ENCODE assay signal across 32 cellular contexts in genomic region chr15:56891852-56892251, GRCh38.
"Had no signal": no experiment of that assay in that cellular context is flagged by ENCODE, and none has a peak within 500 bp of the region (broad histone marks: within the 10 kb centered on the region; RNA-seq: fewer than 3 reads in every experiment).

No MANE protein-coding gene starts in this region.

- H3K27me3 ChIP-seq: Peyer's patch, SJSA1 had no signal

- H3K36me3 ChIP-seq: Peyer's patch, SJSA1 had no signal

- H3K9ac ChIP-seq: KMS-11, SK-N-SH had no signal

- ATAC-seq: activated CD4-positive, alpha-beta T cell treated with anti-CD3 and anti-CD28 coated beads for 36 hours; activated naive CD8-positive, alpha-beta T cell treated with anti-CD3 and anti-CD28 coated beads, Interleukin-2, amount 50 U/mL, for 24 hours; PC-3 had no signal

- H3K4me3 ChIP-seq: Peyer's patch, SJSA1 had no signal

- DNase-seq: activated CD4-positive, alpha-beta T cell treated with anti-CD3 and anti-CD28 coated beads for 36 hours; activated CD4-positive, alpha-beta T cell treated with anti-CD3 and anti-CD28 coated beads, Interleukin-2, amount 10 ng/mL, durations not matched to agents 7 days and 5 days; activated CD4-positive, alpha-beta T cell treated with anti-CD3 and anti-CD28 coated beads, Interleukin-2, amount 50 U/mL, for 48 hours; activated CD8-positive, alpha-beta memory T cell treated with anti-CD3 and anti-CD28 coated beads, Interleukin-2, amount 50 U/mL, for 4 hours; activated effector memory CD4-positive, alpha-beta T cell treated with Interleukin-2 at 50 U/mL for 16 hours; activated naive CD4-positive, alpha-beta T cell treated with anti-CD3 and anti-CD28 coated beads, Interleukin-2, amount 10 ng/mL, durations not matched to agents 7 days and 5 days; activated naive CD8-positive, alpha-beta T cell treated with anti-CD3 and anti-CD28 coated beads, Interleukin-2, amount 50 U/mL, for 24 hours; activated T-cell treated with anti-CD3 and anti-CD28 coated beads, Interleukin-2, amount 50 U/mL, for 48 hours; anterior cingulate cortex; cerebellar nuclear complex; MM.1S; MV-4-11; NCI-H1092; NCI-H1436 treated with DMSO at 0.1 percent for 48 hours; NCI-H187; NCI-H2029 treated with DMSO at 0.1 percent for 48 hours; NCI-H2107; NCI-H226; NCI-H446 treated with DMSO at 0.1 percent for 48 hours; NCI-H524; NCI-H748 treated with DMSO at 0.1 percent for 48 hours; NK-92 treated with Interleukin-12 subunit alpha and Interleukin-12 subunit beta, amount 100 ng/mL, for 24 hours; PC-3; Peyer's patch; RPMI8226; SHP77 treated with DMSO at 0.1 percent for 48 hours; SK-N-SH had no signal

- H3K27me3 Mint-ChIP-seq: activated CD4-positive, alpha-beta T cell treated with anti-CD3 and anti-CD28 coated beads for 36 hours; activated CD4-positive, alpha-beta T cell treated with anti-CD3 and anti-CD28 coated beads, Interleukin-2, amount 10 ng/mL, durations not matched to agents 7 days and 5 days; activated naive CD8-positive, alpha-beta T cell; activated naive CD8-positive, alpha-beta T cell treated with anti-CD3 and anti-CD28 coated beads, Interleukin-2, amount 50 U/mL, for 24 hours had no signal

- H3K9me3 ChIP-seq: Peyer's patch, SJSA1, SK-N-SH had no signal

- H3K4me2 ChIP-seq: KMS-11, SK-N-SH had no signal

- H3K9me3 Mint-ChIP-seq: activated CD4-positive, alpha-beta T cell treated with anti-CD3 and anti-CD28 coated beads, Interleukin-2, amount 10 ng/mL, durations not matched to agents 7 days and 5 days; activated naive CD4-positive, alpha-beta T cell treated with anti-CD3 and anti-CD28 coated beads, Interleukin-2, amount 10 ng/mL, durations not matched to agents 7 days and 5 days; activated naive CD8-positive, alpha-beta T cell treated with anti-CD3 and anti-CD28 coated beads, Interleukin-2, amount 50 U/mL, for 24 hours; T-helper 1 cell treated with Interleukin-12 subunit alpha and Interleukin-12 subunit beta and Interleukin-4 antibody, amounts not matched to agents 30 μg/mL and 1 μg/mL, for 36 hours; T-helper 2 cell treated with Interferon-gamma antibody and Interleukin-4, amounts not matched to agents 5 μg/mL and 100 μg/mL, for 36 hours had no signal

- H3K27ac ChIP-seq: KMS-11, Peyer's patch, SJSA1 had no signal

- H3K27ac Mint-ChIP-seq: activated CD4-positive, alpha-beta T cell treated with anti-CD3 and anti-CD28 coated beads for 36 hours; activated CD4-positive, alpha-beta T cell treated with anti-CD3 and anti-CD28 coated beads, Interleukin-2, amount 10 ng/mL, durations not matched to agents 7 days and 5 days; activated naive CD4-positive, alpha-beta T cell treated with anti-CD3 and anti-CD28 coated beads, Interleukin-2, amount 10 ng/mL, durations not matched to agents 7 days and 5 days; activated naive CD8-positive, alpha-beta T cell; activated naive CD8-positive, alpha-beta T cell treated with anti-CD3 and anti-CD28 coated beads, Interleukin-2, amount 50 U/mL, for 24 hours; T-helper 1 cell treated with Interleukin-12 subunit alpha and Interleukin-12 subunit beta and Interleukin-4 antibody, amounts not matched to agents 30 μg/mL and 1 μg/mL, for 36 hours; T-helper 2 cell treated with Interferon-gamma antibody and Interleukin-4, amounts not matched to agents 5 μg/mL and 100 μg/mL, for 36 hours had no signal

- H3K4me3 Mint-ChIP-seq: activated CD4-positive, alpha-beta T cell treated with anti-CD3 and anti-CD28 coated beads for 36 hours; activated CD4-positive, alpha-beta T cell treated with anti-CD3 and anti-CD28 coated beads, Interleukin-2, amount 10 ng/mL, durations not matched to agents 7 days and 5 days; activated naive CD4-positive, alpha-beta T cell treated with anti-CD3 and anti-CD28 coated beads, Interleukin-2, amount 10 ng/mL, durations not matched to agents 7 days and 5 days; activated naive CD8-positive, alpha-beta T cell; activated naive CD8-positive, alpha-beta T cell treated with anti-CD3 and anti-CD28 coated beads, Interleukin-2, amount 50 U/mL, for 24 hours; T-helper 1 cell treated with Interleukin-12 subunit alpha and Interleukin-12 subunit beta and Interleukin-4 antibody, amounts not matched to agents 30 μg/mL and 1 μg/mL, for 36 hours; T-helper 2 cell treated with Interferon-gamma antibody and Interleukin-4, amounts not matched to agents 5 μg/mL and 100 μg/mL, for 36 hours had no signal
